ENCODE assay signal across 21 cellular contexts in the genomic region with DNA sequence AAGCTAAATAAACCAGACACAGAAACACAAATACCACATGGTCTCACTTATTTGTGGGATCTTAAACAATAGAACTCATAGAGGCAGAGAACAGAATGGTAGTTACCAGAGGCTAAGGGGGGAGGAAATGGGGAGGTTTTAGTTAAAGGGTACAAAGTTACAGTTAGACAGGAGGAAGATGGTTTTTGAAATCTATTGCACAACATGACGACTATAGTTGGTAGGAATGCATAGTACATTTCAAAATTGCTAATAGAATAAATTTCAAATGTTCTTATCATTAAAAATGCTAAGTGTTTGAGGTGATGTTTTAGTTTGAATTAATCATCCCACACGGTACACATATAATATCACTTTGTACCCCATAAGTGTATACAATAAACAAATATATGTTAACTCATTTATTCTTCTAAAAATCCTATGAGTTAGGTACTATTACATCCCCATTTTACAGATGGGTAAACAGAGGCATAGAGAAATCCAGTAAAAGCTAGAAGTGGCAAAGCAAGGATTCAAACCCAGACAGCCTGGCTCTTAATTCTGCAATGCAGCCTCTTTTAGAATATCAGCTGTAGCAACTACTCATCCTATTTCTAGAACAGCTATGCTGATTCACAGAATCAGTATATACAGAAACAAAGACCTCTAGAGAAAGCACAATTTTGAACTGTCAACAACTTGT.
"Had no signal": no experiment of that assay in that cellular context is flagged by ENCODE, and none has a peak within 500 bp of the region (broad histone marks: within the 10 kb centered on the region; RNA-seq: fewer than 3 reads in every experiment).

No MANE protein-coding gene starts in this region.

- H2AFZ ChIP-seq: neural progenitor cell had no signal

- DNase-seq: effector CD4-positive, alpha-beta T cell; endodermal cell; erythroblast; islet precursor cell; left lung; mesenchymal stem cell; midbrain; nucleus accumbens; ovary; sigmoid colon; stimulated activated CD4-positive, alpha-beta T cell treated with anti-CD3 and anti-CD28 coated beads, Interleukin-12 subunit alpha, Interleukin-12 subunit beta, amount 100 ng/mL, for 4 hours; stimulated activated naive CD4-positive, alpha-beta T cell; stomach; substantia nigra; transverse colon had no signal

- H3K36me3 ChIP-seq: neural progenitor cell, ovary, sigmoid colon, thoracic aorta, transverse colon had no signal

- ATAC-seq: left lung; natural killer cell treated with Interleukin-12 subunit alpha and Interleukin-12 subunit beta and Interleukin-15 and Interleukin-18, amount 100 ng/mL, for 72 hours had no signal

- H3K27me3 ChIP-seq: left lung, neural progenitor cell, ovary, sigmoid colon, stomach, transverse colon had no signal

- H3K9me3 ChIP-seq: left lung, ovary, sigmoid colon, stomach, thoracic aorta, transverse colon had no signal

- H3K4me3 ChIP-seq: coronary artery, left lung, lung, neural progenitor cell, ovary, sigmoid colon, skin epidermis, stomach, thoracic aorta, transverse colon had no signal

- H3K4me1 ChIP-seq: left lung had no signal

- H3K27ac ChIP-seq: left lung, neural progenitor cell, ovary, sigmoid colon, skin epidermis, stomach, thoracic aorta, transverse colon had no signal

- H3K4me2 ChIP-seq: neural progenitor cell had no signal

- H3K9ac ChIP-seq: neural progenitor cell had no signal
